In genomic region chr11:92141159-92141558, GRCh38 we compare ENCODE assay signal across 2 cellular contexts.
TF ChIP-seq lines count a peak whose summit lies in the region.

No MANE protein-coding gene starts in this region.

TF ChIP-seq in SK-N-SH, 30 proteins besides CTCF, POLR2A, EP300 and RAD21 (continued from another document):
- TF ChIP-seq ZBTB33 (IDR thresholded peaks at IDR 0.05; ENCODE audit: borderline replicate concordance, low read depth) (no peak), NRF1 (IDR thresholded peaks at IDR 0.05; ENCODE audit: low read depth, low read length) (no peak), IRF3 (IDR thresholded peaks at IDR 0.05; ENCODE audit: low read depth, low read length) (no peak), TAF1 (IDR thresholded peaks at IDR 0.05; ENCODE audit: borderline replicate concordance, low read depth, low read length) (no peak), MXI1 (IDR thresholded peaks at IDR 0.05; ENCODE audit: low read depth, low read length) (peak; percentile 53; the same call in 1 of the 2 replicates), GATA2 (CRISPR knock-in tag; IDR thresholded peaks at IDR 0.05) (peak; percentile 96), TEAD4 (IDR thresholded peaks at IDR 0.05; ENCODE audit: borderline replicate concordance, insufficient read depth) (no peak), PBX3 (IDR thresholded peaks at IDR 0.05) (no peak), SMC3 (IDR thresholded peaks at IDR 0.05; ENCODE audit: low read depth, low read length) (no peak), EZH2phosphoT487 (IDR thresholded peaks at IDR 0.05; ENCODE audit: borderline replicate concordance, low read depth) (no peak), CHD2 (IDR thresholded peaks at IDR 0.05; ENCODE audit: low read length, partially characterized antibody) (peak; percentile 55), POLR2AphosphoS5 (IDR thresholded peaks at IDR 0.05; ENCODE audit: low read depth, low read length) (peak; percentile 42; the same call in 1 of the 2 replicates), USF1 (IDR thresholded peaks at IDR 0.05; ENCODE audit: borderline replicate concordance, low read depth) (no peak), USF2 (IDR thresholded peaks at IDR 0.05; ENCODE audit: borderline replicate concordance, low read depth, low read length) (no peak), REST (IDR thresholded peaks at IDR 0.05; ENCODE audit: low read depth, low read length) (no peak)

TF ChIP-seq in liver, 16 proteins besides CTCF, POLR2A, EP300 and RAD21 (continued from another document):
- peak; percentile 68 for TF ChIP-seq MAX (IDR thresholded peaks at IDR 0.05)
TF ChIP-seq in liver: peak in this region for 13.
